Comparison of ENCODE assay signal across 14 cellular contexts in genomic region chr3:121957674-121958419, GRCh38.
DNase-seq lines count a peak whose midpoint lies in the region; ATAC-seq, FAIRE-seq and TF ChIP-seq lines count a peak whose summit lies in the region.
"Had no signal": no experiment of that assay in that cellular context is flagged by ENCODE, and none has a peak within 500 bp of the region (broad histone marks: within the 10 kb centered on the region; RNA-seq: fewer than 3 reads in every experiment).

No MANE protein-coding gene starts in this region.

- TF ChIP-seq CTCF in D721Med (IDR thresholded peaks at IDR 0.05; ENCODE audit: insufficient read depth, missing control alignments): no peak

- ATAC-seq in GM19438 (IDR thresholded peaks at IDR 0.05; ENCODE audit: low read depth, unreplicated experiment): peak; percentile 60
- ATAC-seq: activated CD4-positive, CD25-positive, alpha-beta regulatory T cell treated with anti-CD3 and anti-CD28 coated beads, Interleukin-2, amount 50 U/mL, for 24 hours; activated T-helper 17 cell treated with anti-CD3 and anti-CD28 coated beads, Interleukin-2, amount 50 U/mL, for 72 hours had no signal

- FAIRE-seq in D721Med (lab: Jason Lieb, UNC): no peak
- FAIRE-seq: endometrium, pancreas had no signal

- peak; percentile 22 for DNase-seq in GDM1 (lab: John Stamatoyannopoulos, UW)
- peak; percentile 37 for DNase-seq in KBM-7
- peak; percentile 87 for DNase-seq in medulla oblongata (ENCODE audit: extremely low spot score)
- no peak for DNase-seq in kidney glomerular epithelial cell (lab: John Stamatoyannopoulos, UW)
- no peak for DNase-seq in D721Med (ENCODE audit: insufficient read length, low spot score)
- no peak for DNase-seq in stimulated activated CD4-positive, alpha-beta T cell treated with anti-CD3 and anti-CD28 coated beads, Interleukin-2, amount 100 ng/mL, for 48 hours
- no peak for DNase-seq in AG08396 (ENCODE audit: low spot score)
- DNase-seq: NCI-H146, NCI-H526 treated with DMSO at 0.1 percent for 48 hours had no signal

- in situ Hi-C loops in KBM-7 (cut with MboI; ENCODE audit: low pct_unique_long_range_greater_than_20kb, low sequenced_read_pairs): no loop called here

Comparison
In these comparisons a context has a peak if more than half of its experiments do, and no peak if none do; other contexts are left out.
1. DNase-seq: peak in GDM1 (single experiment), KBM-7 (single experiment) and medulla oblongata (single experiment); none in kidney glomerular epithelial cell (single experiment), D721Med (single experiment), stimulated activated CD4-positive, alpha-beta T cell treated with anti-CD3 and anti-CD28 coated beads, Interleukin-2, amount 100 ng/mL, for 48 hours (0 of 2) and AG08396 (single experiment).